1 cellular context compared by ENCODE assay signal in the genomic region with DNA sequence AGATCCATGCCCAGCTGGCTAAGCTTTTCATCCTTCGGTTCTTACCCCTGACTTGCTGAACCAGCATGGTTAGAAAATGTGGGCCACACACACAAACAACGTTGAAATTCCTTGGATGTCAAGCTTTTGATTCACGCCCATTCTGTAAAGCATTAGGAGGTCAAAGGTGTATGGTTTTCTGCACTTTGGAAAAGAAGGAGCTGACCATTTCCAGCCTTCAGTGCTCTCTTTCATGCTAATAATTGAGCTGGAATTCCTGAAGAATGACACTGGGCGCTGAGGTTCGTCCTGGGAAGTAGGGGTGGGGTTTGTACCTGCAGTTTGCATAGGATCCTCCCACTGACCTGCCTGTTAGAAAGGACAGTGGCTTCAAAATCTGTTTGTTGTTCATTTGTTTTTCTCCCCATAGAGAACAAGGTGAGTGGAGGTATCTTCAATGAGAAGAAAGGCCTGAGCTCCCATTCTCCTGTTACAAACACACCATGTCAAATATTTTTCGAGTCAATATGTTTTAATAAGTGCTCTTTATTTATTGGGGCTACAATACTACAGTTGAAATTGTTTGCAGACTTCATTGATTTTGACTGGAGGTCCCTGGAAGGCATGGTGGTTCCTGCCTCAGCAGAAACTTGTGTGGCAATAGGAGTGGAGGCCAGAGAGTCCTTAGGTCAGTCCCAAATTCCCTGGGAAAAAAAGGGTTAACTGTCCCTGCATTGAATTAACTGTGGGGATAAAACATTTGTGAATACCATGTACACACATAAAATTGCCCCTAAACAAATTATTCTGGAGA.
TF ChIP-seq lines count a peak whose summit lies in the region.

No MANE protein-coding gene starts in this region.

TF ChIP-seq in WTC11, 78 proteins besides CTCF, POLR2A, EP300 and RAD21 (continued from another document):
- TF ChIP-seq, protein P1, sequence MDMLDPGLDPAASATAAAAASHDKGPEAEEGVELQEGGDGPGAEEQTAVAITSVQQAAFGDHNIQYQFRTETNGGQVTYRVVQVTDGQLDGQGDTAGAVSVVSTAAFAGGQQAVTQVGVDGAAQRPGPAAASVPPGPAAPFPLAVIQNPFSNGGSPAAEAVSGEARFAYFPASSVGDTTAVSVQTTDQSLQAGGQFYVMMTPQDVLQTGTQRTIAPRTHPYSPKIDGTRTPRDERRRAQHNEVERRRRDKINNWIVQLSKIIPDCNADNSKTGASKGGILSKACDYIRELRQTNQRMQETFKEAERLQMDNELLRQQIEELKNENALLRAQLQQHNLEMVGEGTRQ (CRISPR knock-in tag; IDR thresholded peaks at IDR 0.05), result no peak
